ENCODE assay signal across 1 cellular context in the genomic region with DNA sequence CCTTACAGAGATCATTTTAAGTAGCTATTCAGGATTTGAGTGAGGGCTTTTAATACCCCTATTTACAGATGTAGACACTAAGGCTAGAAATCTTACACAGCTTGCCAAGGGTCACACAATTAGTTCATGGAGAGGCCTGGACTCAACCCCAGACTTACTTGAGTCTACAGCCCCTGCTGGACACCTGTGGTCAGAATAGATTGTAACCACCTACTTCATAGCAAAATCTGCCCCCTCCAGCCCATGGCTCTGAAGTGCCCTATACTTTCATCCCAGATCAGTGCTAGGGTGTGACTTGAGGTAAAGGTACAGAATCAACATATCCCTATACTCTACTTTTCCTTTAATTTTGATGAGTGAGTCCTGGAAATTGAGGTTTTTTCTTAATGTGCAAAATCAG.
TF ChIP-seq lines count a peak whose summit lies in the region.

No MANE protein-coding gene starts in this region.

TF ChIP-seq in GM23338, 12 proteins besides CTCF, POLR2A, EP300 and RAD21 (continued from another document):
- TF ChIP-seq, protein P1, sequence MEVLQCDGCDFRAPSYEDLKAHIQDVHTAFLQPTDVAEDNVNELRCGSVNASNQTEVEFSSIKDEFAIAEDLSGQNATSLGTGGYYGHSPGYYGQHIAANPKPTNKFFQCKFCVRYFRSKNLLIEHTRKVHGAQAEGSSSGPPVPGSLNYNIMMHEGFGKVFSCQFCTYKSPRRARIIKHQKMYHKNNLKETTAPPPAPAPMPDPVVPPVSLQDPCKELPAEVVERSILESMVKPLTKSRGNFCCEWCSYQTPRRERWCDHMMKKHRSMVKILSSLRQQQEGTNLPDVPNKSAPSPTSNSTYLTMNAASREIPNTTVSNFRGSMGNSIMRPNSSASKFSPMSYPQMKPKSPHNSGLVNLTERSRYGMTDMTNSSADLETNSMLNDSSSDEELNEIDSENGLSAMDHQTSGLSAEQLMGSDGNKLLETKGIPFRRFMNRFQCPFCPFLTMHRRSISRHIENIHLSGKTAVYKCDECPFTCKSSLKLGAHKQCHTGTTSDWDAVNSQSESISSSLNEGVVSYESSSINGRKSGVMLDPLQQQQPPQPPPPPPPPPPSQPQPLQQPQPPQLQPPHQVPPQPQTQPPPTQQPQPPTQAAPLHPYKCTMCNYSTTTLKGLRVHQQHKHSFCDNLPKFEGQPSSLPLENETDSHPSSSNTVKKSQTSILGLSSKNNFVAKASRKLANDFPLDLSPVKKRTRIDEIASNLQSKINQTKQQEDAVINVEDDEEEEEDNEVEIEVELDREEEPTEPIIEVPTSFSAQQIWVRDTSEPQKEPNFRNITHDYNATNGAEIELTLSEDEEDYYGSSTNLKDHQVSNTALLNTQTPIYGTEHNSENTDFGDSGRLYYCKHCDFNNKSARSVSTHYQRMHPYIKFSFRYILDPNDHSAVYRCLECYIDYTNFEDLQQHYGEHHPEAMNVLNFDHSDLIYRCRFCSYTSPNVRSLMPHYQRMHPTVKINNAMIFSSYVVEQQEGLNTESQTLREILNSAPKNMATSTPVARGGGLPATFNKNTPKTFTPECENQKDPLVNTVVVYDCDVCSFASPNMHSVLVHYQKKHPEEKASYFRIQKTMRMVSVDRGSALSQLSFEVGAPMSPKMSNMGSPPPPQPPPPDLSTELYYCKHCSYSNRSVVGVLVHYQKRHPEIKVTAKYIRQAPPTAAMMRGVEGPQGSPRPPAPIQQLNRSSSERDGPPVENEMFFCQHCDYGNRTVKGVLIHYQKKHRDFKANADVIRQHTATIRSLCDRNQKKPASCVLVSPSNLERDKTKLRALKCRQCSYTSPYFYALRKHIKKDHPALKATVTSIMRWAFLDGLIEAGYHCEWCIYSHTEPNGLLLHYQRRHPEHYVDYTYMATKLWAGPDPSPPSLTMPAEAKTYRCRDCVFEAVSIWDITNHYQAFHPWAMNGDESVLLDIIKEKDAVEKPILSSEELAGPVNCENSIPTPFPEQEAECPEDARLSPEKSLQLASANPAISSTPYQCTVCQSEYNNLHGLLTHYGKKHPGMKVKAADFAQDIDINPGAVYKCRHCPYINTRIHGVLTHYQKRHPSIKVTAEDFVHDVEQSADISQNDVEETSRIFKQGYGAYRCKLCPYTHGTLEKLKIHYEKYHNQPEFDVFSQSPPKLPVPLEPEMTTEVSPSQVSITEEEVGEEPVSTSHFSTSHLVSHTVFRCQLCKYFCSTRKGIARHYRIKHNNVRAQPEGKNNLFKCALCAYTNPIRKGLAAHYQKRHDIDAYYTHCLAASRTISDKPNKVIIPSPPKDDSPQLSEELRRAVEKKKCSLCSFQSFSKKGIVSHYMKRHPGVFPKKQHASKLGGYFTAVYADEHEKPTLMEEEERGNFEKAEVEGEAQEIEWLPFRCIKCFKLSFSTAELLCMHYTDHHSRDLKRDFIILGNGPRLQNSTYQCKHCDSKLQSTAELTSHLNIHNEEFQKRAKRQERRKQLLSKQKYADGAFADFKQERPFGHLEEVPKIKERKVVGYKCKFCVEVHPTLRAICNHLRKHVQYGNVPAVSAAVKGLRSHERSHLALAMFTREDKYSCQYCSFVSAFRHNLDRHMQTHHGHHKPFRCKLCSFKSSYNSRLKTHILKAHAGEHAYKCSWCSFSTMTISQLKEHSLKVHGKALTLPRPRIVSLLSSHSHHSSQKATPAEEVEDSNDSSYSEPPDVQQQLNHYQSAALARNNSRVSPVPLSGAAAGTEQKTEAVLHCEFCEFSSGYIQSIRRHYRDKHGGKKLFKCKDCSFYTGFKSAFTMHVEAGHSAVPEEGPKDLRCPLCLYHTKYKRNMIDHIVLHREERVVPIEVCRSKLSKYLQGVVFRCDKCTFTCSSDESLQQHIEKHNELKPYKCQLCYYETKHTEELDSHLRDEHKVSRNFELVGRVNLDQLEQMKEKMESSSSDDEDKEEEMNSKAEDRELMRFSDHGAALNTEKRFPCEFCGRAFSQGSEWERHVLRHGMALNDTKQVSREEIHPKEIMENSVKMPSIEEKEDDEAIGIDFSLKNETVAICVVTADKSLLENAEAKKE (CRISPR knock-in tag; IDR thresholded peaks at IDR 0.05) = no peak
- no peak for TF ChIP-seq NANOG (IDR thresholded peaks at IDR 0.05; ENCODE audit: borderline replicate concordance)
- TF ChIP-seq REST (IDR thresholded peaks at IDR 0.05; ENCODE audit: unreplicated experiment) = no peak
- no peak for TF ChIP-seq POLR2AphosphoS5 (IDR thresholded peaks at IDR 0.05; ENCODE audit: low read depth)
- no peak for TF ChIP-seq CREB1 (CRISPR knock-in tag; IDR thresholded peaks at IDR 0.05; ENCODE audit: low read depth)
- TF ChIP-seq, protein P2, sequence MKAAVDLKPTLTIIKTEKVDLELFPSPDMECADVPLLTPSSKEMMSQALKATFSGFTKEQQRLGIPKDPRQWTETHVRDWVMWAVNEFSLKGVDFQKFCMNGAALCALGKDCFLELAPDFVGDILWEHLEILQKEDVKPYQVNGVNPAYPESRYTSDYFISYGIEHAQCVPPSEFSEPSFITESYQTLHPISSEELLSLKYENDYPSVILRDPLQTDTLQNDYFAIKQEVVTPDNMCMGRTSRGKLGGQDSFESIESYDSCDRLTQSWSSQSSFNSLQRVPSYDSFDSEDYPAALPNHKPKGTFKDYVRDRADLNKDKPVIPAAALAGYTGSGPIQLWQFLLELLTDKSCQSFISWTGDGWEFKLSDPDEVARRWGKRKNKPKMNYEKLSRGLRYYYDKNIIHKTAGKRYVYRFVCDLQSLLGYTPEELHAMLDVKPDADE (IDR thresholded peaks at IDR 0.05) = no peak
- no peak for TF ChIP-seq EZH2 (IDR thresholded peaks at IDR 0.05; ENCODE audit: low read depth, unreplicated experiment)
- no peak for TF ChIP-seq EZH2phosphoT487 (IDR thresholded peaks at IDR 0.05; ENCODE audit: unreplicated experiment)
- TF ChIP-seq ZNF331 (CRISPR knock-in tag; IDR thresholded peaks at IDR 0.05; ENCODE audit: low read depth) = no peak
